In the genomic region with DNA sequence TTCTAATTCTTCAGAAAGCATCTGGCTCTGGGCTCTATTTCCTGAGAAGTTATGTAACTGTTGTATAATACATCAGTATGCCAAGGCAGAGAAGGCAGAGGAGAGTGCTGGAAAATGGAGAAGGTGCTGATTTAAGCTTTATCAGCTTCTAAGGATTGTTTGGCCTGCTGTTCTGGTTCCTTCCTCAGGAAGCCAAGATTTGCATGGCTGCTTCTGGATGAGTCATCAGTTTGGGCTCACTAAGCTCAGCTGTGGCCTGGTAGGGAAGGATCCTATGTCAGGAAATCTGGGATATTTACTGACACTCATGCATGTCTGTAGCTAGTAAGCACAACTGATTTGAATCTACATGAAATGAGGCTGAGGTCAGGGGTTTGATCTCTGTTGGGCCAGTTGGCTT, we compare ENCODE assay signal across 10 cellular contexts.
A peak's percentile ranks its signal among the peaks of the same experiment; 100 is the strongest.
DNase-seq lines count a peak whose midpoint lies in the region; ATAC-seq, FAIRE-seq and TF ChIP-seq lines count a peak whose summit lies in the region.
"Had no signal": no experiment of that assay in that cellular context is flagged by ENCODE, and none has a peak within 500 bp of the region (broad histone marks: within the 10 kb centered on the region; RNA-seq: fewer than 3 reads in every experiment).

No MANE protein-coding gene starts in this region.

- intact Hi-C loops in adrenal gland (cut with DNase I): no loop called here
- intact Hi-C loops in prostate gland (cut with DNase I): no loop called here

- DNase-seq in HEK293T (ENCODE audit: extremely low spot score) (peak; percentile 22), adrenal gland (peak in 5 of 7 donors; percentile 15 to 58 (median 30)), iPS DF 19.7 (ENCODE audit: low read depth, low spot score) (peak; percentile 59), small intestine (no peak), prostate gland (ENCODE audit: low spot score) (no peak)
- no peak for DNase-seq in activated effector memory CD4-positive, alpha-beta T cell treated with Interleukin-2 at 50 U/mL for 16 hours
- DNase-seq: Caco-2, left colon had no signal

- no peak overlapping the region for H3K4me3 ChIP-seq in ACC112 (ENCODE audit: low read depth, low read length)
- no peak overlapping the region for H3K4me3 ChIP-seq in adrenal gland
- no peak overlapping the region for H3K4me3 ChIP-seq in small intestine (ENCODE audit: low read depth in 1 of 2, low read length in 2 of 2)
- no peak overlapping the region for H3K4me3 ChIP-seq in prostate gland

- CTCF ChIA-PET in HEK293T (lab: Yijun Ruan, JAX): no interaction called here

- POLR2A ChIA-PET in HEK293T (lab: Yijun Ruan, JAX): no interaction called here

- ATAC-seq in HG03439 (IDR thresholded peaks at IDR 0.05; ENCODE audit: unreplicated experiment): no peak
- ATAC-seq: left colon had no signal

- no peak for FAIRE-seq in small intestine (lab: Jason Lieb, UNC)

- H3K27me3 ChIP-seq in ACC112 (ENCODE audit: insufficient read depth, low read length) (no peaks in the 10 kb centered on the region), adrenal gland (no peaks in the 10 kb centered on the region), small intestine (ENCODE audit: control insufficient read depth in 2 of 2, insufficient read depth in 2 of 2, low read length in 2 of 2) (no peaks in the 10 kb centered on the region), prostate gland (replicated peaks; ENCODE audit: insufficient read depth) (no peaks in the 10 kb centered on the region)

- H2AFZ ChIP-seq in ACC112 (ENCODE audit: low read length, unreplicated experiment): peak overlapping the region; percentile 76

- TF ChIP-seq CTCF in adrenal gland (IDR thresholded peaks at IDR 0.05): no peak
- TF ChIP-seq CTCF in prostate gland (IDR thresholded peaks at IDR 0.05): no peak

- TF ChIP-seq POLR2A in adrenal gland (IDR thresholded peaks at IDR 0.05): no peak
- TF ChIP-seq POLR2A in prostate gland (IDR thresholded peaks at IDR 0.05): no peak

- H3K9me3 ChIP-seq in adrenal gland (replicated peaks in 1 of 3): no peaks in the 10 kb centered on the region
- H3K9me3 ChIP-seq in small intestine (ENCODE audit: control insufficient read depth, low read depth): no peaks in the 10 kb centered on the region
- no peaks in the 10 kb centered on the region for H3K9me3 ChIP-seq in prostate gland
- H3K9me3 ChIP-seq: Caco-2 had no signal

- H3K36me3 ChIP-seq in ACC112 (ENCODE audit: insufficient read depth, low read length): no peaks in the 10 kb centered on the region; the same call in 1 of the 2 replicates
- H3K36me3 ChIP-seq in adrenal gland (replicated peaks in 1 of 2): no peaks in the 10 kb centered on the region
- no peaks in the 10 kb centered on the region for H3K36me3 ChIP-seq in small intestine (ENCODE audit: control insufficient read depth in 2 of 2, insufficient read depth in 2 of 2, low read length in 2 of 2)
- no peaks in the 10 kb centered on the region for H3K36me3 ChIP-seq in prostate gland

- H3K4me1 ChIP-seq in ACC112 (ENCODE audit: control insufficient read depth, insufficient read depth, low read length, unreplicated experiment) (peaks cover 9% of the 10 kb centered on the region), adrenal gland (replicated peaks in 1 of 2) (no peaks in the 10 kb centered on the region), small intestine (ENCODE audit: control insufficient read depth in 2 of 2, insufficient read depth in 1 of 2, low read depth in 1 of 2, low read length in 1 of 2) (no peaks in the 10 kb centered on the region), prostate gland (replicated peaks) (no peaks in the 10 kb centered on the region)
- H3K4me1 ChIP-seq: Caco-2 had no signal

- H3K79me2 ChIP-seq in ACC112 (ENCODE audit: control insufficient read depth, insufficient read depth, low read length, unreplicated experiment): no peaks in the 10 kb centered on the region

- H3K27ac ChIP-seq in ACC112 (ENCODE audit: low read depth, low read length): no peak overlapping the region; the same call in 1 of the 2 replicates
- H3K27ac ChIP-seq in adrenal gland: peak overlapping the region in 1 of 5 donors; percentile 14
- no peak overlapping the region for H3K27ac ChIP-seq in small intestine (ENCODE audit: low read depth in 1 of 2, low read length in 1 of 2)
- no peak overlapping the region for H3K27ac ChIP-seq in prostate gland

TF ChIP-seq in HEK293T, 16 proteins besides CTCF, POLR2A, EP300 and RAD21:
- TF ChIP-seq FOXA1 (IDR thresholded peaks at IDR 0.05) (no peak), ARNT (IDR thresholded peaks at IDR 0.05) (no peak), HDGF (IDR thresholded peaks at IDR 0.05; ENCODE audit: borderline replicate concordance) (no peak), SP1 (IDR thresholded peaks at IDR 0.05) (no peak), BHLHE40 (IDR thresholded peaks at IDR 0.05; ENCODE audit: borderline replicate concordance) (no peak), ZNF384 (IDR thresholded peaks at IDR 0.05) (no peak), TARDBP (IDR thresholded peaks at IDR 0.05) (no peak), LEF1 (IDR thresholded peaks at IDR 0.05; ENCODE audit: borderline replicate concordance) (no peak), NFRKB (IDR thresholded peaks at IDR 0.05) (no peak), CTBP1 (IDR thresholded peaks at IDR 0.05; ENCODE audit: borderline replicate concordance) (no peak)
- TF ChIP-seq, protein P1, sequence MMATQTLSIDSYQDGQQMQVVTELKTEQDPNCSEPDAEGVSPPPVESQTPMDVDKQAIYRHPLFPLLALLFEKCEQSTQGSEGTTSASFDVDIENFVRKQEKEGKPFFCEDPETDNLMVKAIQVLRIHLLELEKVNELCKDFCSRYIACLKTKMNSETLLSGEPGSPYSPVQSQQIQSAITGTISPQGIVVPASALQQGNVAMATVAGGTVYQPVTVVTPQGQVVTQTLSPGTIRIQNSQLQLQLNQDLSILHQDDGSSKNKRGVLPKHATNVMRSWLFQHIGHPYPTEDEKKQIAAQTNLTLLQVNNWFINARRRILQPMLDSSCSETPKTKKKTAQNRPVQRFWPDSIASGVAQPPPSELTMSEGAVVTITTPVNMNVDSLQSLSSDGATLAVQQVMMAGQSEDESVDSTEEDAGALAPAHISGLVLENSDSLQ (IDR thresholded peaks at IDR 0.05): no peak
TF ChIP-seq in HEK293T: peak in this region for 0.

Comparison
In these comparisons a context has a peak if more than half of its experiments do, and no peak if none do; other contexts are left out.
1. DNase-seq: peak in HEK293T (single experiment), adrenal gland (5 of 7) and iPS DF 19.7 (single experiment); none in small intestine (single experiment), activated effector memory CD4-positive, alpha-beta T cell treated with Interleukin-2 at 50 U/mL for 16 hours (single experiment) and prostate gland (single experiment).